ENCODE assay signal across 8 cellular contexts in the genomic region with DNA sequence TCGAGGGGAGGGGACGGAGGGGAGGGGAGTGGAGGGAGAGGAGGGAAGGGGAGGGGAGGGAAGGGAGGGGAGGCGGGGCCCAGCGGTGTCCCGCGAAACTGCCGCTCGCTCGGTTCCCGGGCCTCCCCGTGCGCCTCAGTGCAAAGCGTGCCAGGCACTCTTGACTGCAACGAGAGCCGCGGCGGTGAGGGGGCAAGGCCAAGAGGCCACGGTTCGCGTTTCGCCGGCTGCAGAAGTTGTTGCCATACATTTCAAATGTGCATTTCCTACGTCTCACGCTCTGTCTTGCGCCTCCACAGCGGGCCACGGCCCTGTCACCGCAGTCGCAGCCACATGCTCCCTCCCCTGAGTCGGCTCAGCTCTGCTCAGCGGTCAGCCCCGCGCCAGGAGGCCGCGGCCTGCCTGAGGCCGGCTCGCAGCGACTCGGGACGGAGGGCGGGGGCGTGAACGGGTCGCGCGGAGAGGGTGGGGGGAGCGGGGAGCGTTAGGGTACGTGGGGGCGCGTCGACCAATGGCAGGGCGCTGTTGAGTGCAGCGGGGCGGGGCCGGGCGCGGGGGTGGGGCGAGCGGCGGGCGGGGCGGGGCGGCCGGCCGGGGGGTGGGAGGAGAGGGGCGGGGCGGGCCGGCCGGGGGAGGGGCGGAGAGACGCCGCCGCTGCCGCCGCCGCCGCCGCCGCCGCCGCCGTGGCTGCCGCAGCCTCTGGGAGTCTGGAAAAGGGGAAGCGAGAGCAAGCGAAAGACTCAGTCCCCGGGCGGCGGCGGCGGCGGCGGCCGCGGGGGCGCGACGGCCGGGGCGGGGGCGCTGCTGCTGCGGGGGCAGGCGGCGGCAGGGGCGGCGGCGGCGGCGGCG. TPM values are rescaled to one million over a fixed set of nuclear protein-coding genes. Genes with fewer than 3 reads are reported as not detected.
DNase-seq lines count a peak whose midpoint lies in the region; TF ChIP-seq lines count a peak whose summit lies in the region.

A gene (plus strand): TSS at position 678 of the 849 bp plus-strand sequence. CDS start 185 bp downstream, outside the sequence.

- peak within 1 kb of the TSS; percentile 66 for H3K4me2 ChIP-seq in H9 (ENCODE audit: insufficient read depth, insufficient read length, low read length)

- no peak within 1 kb of the TSS for H2BK12ac ChIP-seq in H9 (ENCODE audit: insufficient read length, low read depth, low read length)

- no peak within 1 kb of the TSS for H2AFZ ChIP-seq in H9 (ENCODE audit: low read length)

- H3K79me1 ChIP-seq in H9 (ENCODE audit: insufficient read depth, low read depth, low read length, poor library complexity, severe bottlenecking), result no peaks in the 10 kb centered on the region

- H3T11ph ChIP-seq in H9 (ENCODE audit: low read length), result no peak within 1 kb of the TSS

- H3K9ac ChIP-seq in H9 (ENCODE audit: extremely low read depth, insufficient read length, low read length), result peak within 1 kb of the TSS; percentile 9
- peak within 1 kb of the TSS in 4 of 5 donors; percentile 77 to 94 (median 89) for H3K9ac ChIP-seq in subcutaneous abdominal adipose tissue (ENCODE audit: low read length in 5 of 5)

- no peak within 1 kb of the TSS for H3K4ac ChIP-seq in H9 (ENCODE audit: low read depth, low read length)

- 0 out of 2 replicates have a peak within 1 kb of the TSS, but pooled peaks have one; percentile 1 for H3K14ac ChIP-seq in H9 (ENCODE audit: insufficient read depth, low read length)

- no peak within 1 kb of the TSS for H2BK20ac ChIP-seq in H9 (ENCODE audit: low read depth, low read length, poor library complexity, severe bottlenecking)

- H3K27ac Mint-ChIP-seq in H9, result no peak within 1 kb of the TSS

- H3K9me3 ChIP-seq in H9 (ENCODE audit: control insufficient read depth, low read depth, low read length), result no peaks in the 10 kb centered on the region
- H3K9me3 ChIP-seq in MG63, result no peaks in the 10 kb centered on the region
- no peaks in the 10 kb centered on the region for H3K9me3 ChIP-seq in neutrophil
- no peaks in the 10 kb centered on the region for H3K9me3 ChIP-seq in subcutaneous abdominal adipose tissue (ENCODE audit: control insufficient read depth in 5 of 5, low read length in 5 of 5)

- H4K8ac ChIP-seq in H9 (replicated peaks; ENCODE audit: insufficient read length, low read depth, low read length), result no peak within 1 kb of the TSS

- H2AK5ac ChIP-seq in H9 (ENCODE audit: insufficient read length, low read length), result no peak within 1 kb of the TSS

- H3K56ac ChIP-seq in H9 (ENCODE audit: insufficient read length, low read depth, low read length), result no peak within 1 kb of the TSS

- H2BK15ac ChIP-seq in H9 (ENCODE audit: low read depth, low read length), result no peak within 1 kb of the TSS

- H4K20me1 ChIP-seq in H9 (ENCODE audit: control insufficient read depth, insufficient read depth, insufficient read length), result no peaks in the 10 kb centered on the region

- H3K79me2 ChIP-seq in H9 (ENCODE audit: insufficient read depth, low read length), result no peaks in the 10 kb centered on the region

- peak; percentile 95 for DNase-seq in ELR (ENCODE audit: low read depth)
- DNase-seq in H9, result peak; percentile 89
- DNase-seq in MG63, result peak; percentile 84
- peak; percentile 56 for DNase-seq in SK-N-DZ (ENCODE audit: low spot score)
- peak; percentile 85 for DNase-seq in activated naive CD4-positive, alpha-beta T cell treated with Interleukin-2 at 50 U/mL for 16 hours
- peak; percentile 80 for DNase-seq in foreskin melanocyte

- H3K4me3 ChIP-seq in MG63 (peak within 1 kb of the TSS; percentile 74), neutrophil (ENCODE audit: low read depth in 1 of 2, low read length in 1 of 2) (peak within 1 kb of the TSS; percentile 79 to 99), subcutaneous abdominal adipose tissue (ENCODE audit: low read depth in 1 of 5, low read length in 5 of 5) (peak within 1 kb of the TSS; percentile 38 to 99 (median 96))

- peaks cover 0 to 8% (median 6%) of the 10 kb centered on the region in 3 experiments; a peak in 3 of 7 replicates for H3K36me3 Mint-ChIP-seq in H9 (ENCODE audit: insufficient read depth in 1 of 3, low read depth in 3 of 3)

- H4K91ac ChIP-seq in H9 (ENCODE audit: insufficient read length, low read depth, low read length), result no peak within 1 kb of the TSS

- WGBS in H9 (ENCODE audit: extremely low coverage, insufficient read length, low lambda C conversion rate), result no CpG with 5 or more reads among the region's 110 CpGs

- no peaks in the 10 kb centered on the region for H3K9me3 Mint-ChIP-seq in H9

- H3K27me3 ChIP-seq in H9 (ENCODE audit: insufficient read depth, low read length) (peaks cover 4% of the 10 kb centered on the region; the same call in 1 of the 2 replicates), MG63 (no peaks in the 10 kb centered on the region; the same call in 1 of the 2 replicates), neutrophil (peaks cover 73% of the 10 kb centered on the region), subcutaneous abdominal adipose tissue (ENCODE audit: control insufficient read depth in 5 of 5, insufficient read depth in 4 of 5, low read length in 5 of 5) (no peaks in the 10 kb centered on the region)

- H3K23ac ChIP-seq in H9 (ENCODE audit: insufficient read length, low read depth, low read length), result no peak within 1 kb of the TSS

- TF ChIP-seq CTCF in H9 (conservative IDR thresholded peaks at IDR 0.05), result no peak
- TF ChIP-seq CTCF in neutrophil (IDR thresholded peaks at IDR 0.05), result peak; percentile 38

- peaks cover 38% of the 10 kb centered on the region for H3K27me3 Mint-ChIP-seq in H9 (ENCODE audit: low read depth)

- no peaks in the 10 kb centered on the region for H3K4me1 ChIP-seq in H9 (ENCODE audit: insufficient read depth, low read length)
- H3K4me1 ChIP-seq in neutrophil (ENCODE audit: control insufficient read depth in 1 of 2, insufficient read depth in 1 of 2, low read depth in 1 of 2, low read length in 1 of 2), result peaks cover 14 to 15% of the 10 kb centered on the region in 2 experiments
- H3K4me1 ChIP-seq in subcutaneous abdominal adipose tissue (ENCODE audit: control insufficient read depth in 5 of 5, insufficient read depth in 5 of 5, low read length in 5 of 5), result peaks cover 0 to 18% (median 14%) of the 10 kb centered on the region in 5 donors

- peak within 1 kb of the TSS; percentile 84 to 95 for H3K4me3 Mint-ChIP-seq in H9

- H2BK120ac ChIP-seq in H9 (ENCODE audit: low read depth, low read length, poor library complexity, severe bottlenecking), result no peak within 1 kb of the TSS

- H3K23me2 ChIP-seq in H9 (ENCODE audit: insufficient read length, low read depth, low read length, poor library complexity, severe bottlenecking), result peaks cover 8% of the 10 kb centered on the region

- H3K27ac ChIP-seq in H9 (ENCODE audit: insufficient read length, low read depth, low read length), result no peak within 1 kb of the TSS
- peak within 1 kb of the TSS; percentile 97 for H3K27ac ChIP-seq in neutrophil
- H3K27ac ChIP-seq in subcutaneous abdominal adipose tissue (ENCODE audit: low read depth, low read length), result peak within 1 kb of the TSS; percentile 83

- no peak within 1 kb of the TSS for H4K5ac ChIP-seq in H9 (ENCODE audit: insufficient read length, low read depth, low read length)

- H3K4me1 Mint-ChIP-seq in H9, result peaks cover 14 to 15% of the 10 kb centered on the region in 2 experiments

- H2BK5ac ChIP-seq in H9 (ENCODE audit: insufficient read length, low read length), result no peak within 1 kb of the TSS

- no peak within 1 kb of the TSS for H3K18ac ChIP-seq in H9 (ENCODE audit: insufficient read length, low read depth, low read length)

- H3K36me3 ChIP-seq in MG63, result no peaks in the 10 kb centered on the region
- peaks cover 25% of the 10 kb centered on the region for H3K36me3 ChIP-seq in neutrophil
- peaks cover 4 to 14% (median 9%) of the 10 kb centered on the region in 5 donors for H3K36me3 ChIP-seq in subcutaneous abdominal adipose tissue (ENCODE audit: control insufficient read depth in 5 of 5, insufficient read depth in 5 of 5, low read length in 5 of 5)

RNA-seq across cellular contexts. Expression of the gene that starts here (rescaled TPM):
- 92.8 and 93.0 TPM in 2 replicates for total RNA-seq in H9 (2021)
- total RNA-seq in MG63 (2014; rRNA removed; shearing (Covaris generic); ENCODE audit: low replicate concordance), result 53.3 and 72.1 TPM in 2 replicates
- 33.0 and 34.3 TPM in 2 replicates for polyA plus RNA-seq in SK-N-DZ (2014; cell fraction: cytosol; rRNA removed)
- polyA plus RNA-seq in SK-N-DZ (2014; cell fraction: nucleus; rRNA removed), result 31.6 and 43.3 TPM in 2 replicates
